ENCODE assay signal across 25 cellular contexts in genomic region chr4:23113104-23113503, GRCh38.
"Had no signal": no experiment of that assay in that cellular context is flagged by ENCODE, and none has a peak within 500 bp of the region (broad histone marks: within the 10 kb centered on the region; RNA-seq: fewer than 3 reads in every experiment).

No MANE protein-coding gene starts in this region.

- H2AFZ ChIP-seq: neural progenitor cell, parathyroid adenoma had no signal

- ATAC-seq: psoas muscle; right lobe of liver; stimulated activated effector memory CD8-positive, alpha-beta T cell treated with anti-CD3 and anti-CD28 coated beads, Interleukin-12 subunit alpha, Interleukin-12 subunit beta, amount 100 ng/mL, for 72 hours; stimulated activated naive B cell treated with anti-CD40 and anti-IgM and Interleukin-4, amounts not matched to agents 10 μg/mL and 1 μg/mL and 100 μg/mL, for 72 hours had no signal

- H3K4me1 Mint-ChIP-seq: nephron; stimulated activated effector memory CD8-positive, alpha-beta T cell treated with anti-CD3 and anti-CD28 coated beads, Interleukin-12 subunit alpha, Interleukin-12 subunit beta, amount 100 ng/mL, for 72 hours; stimulated activated naive B cell treated with anti-CD40 and anti-IgM and Interleukin-4, amounts not matched to agents 10 μg/mL and 1 μg/mL and 100 μg/mL, for 72 hours had no signal

- H3K9me3 ChIP-seq: ovary, psoas muscle, right lobe of liver, sigmoid colon, stomach, thoracic aorta, thyroid gland, tibial nerve, upper lobe of left lung, vagina had no signal

- H3K27ac Mint-ChIP-seq: nephron; neural progenitor cell; progenitor cell of endocrine pancreas; stimulated activated effector memory CD8-positive, alpha-beta T cell treated with anti-CD3 and anti-CD28 coated beads, Interleukin-12 subunit alpha, Interleukin-12 subunit beta, amount 100 ng/mL, for 72 hours; stimulated activated naive B cell treated with anti-CD40 and anti-IgM and Interleukin-4, amounts not matched to agents 10 μg/mL and 1 μg/mL and 100 μg/mL, for 72 hours; stimulated activated naive CD8-positive, alpha-beta T cell treated with anti-CD3 and anti-CD28 coated beads, Interleukin-15, Interleukin-2, amounts not matched to agents 100 ng/mL and 50 ng/mL, for 24 hours had no signal

- H3K36me3 Mint-ChIP-seq: neural progenitor cell; stimulated activated effector memory CD8-positive, alpha-beta T cell treated with anti-CD3 and anti-CD28 coated beads, Interleukin-12 subunit alpha, Interleukin-12 subunit beta, amount 100 ng/mL, for 72 hours; stimulated activated naive B cell treated with anti-CD40 and anti-IgM and Interleukin-4, amounts not matched to agents 10 μg/mL and 1 μg/mL and 100 μg/mL, for 72 hours had no signal

- DNase-seq: occipital lobe; ovary; psoas muscle; right lobe of liver; sigmoid colon; small intestine; stimulated activated CD4-positive, alpha-beta T cell treated with anti-CD3 and anti-CD28 coated beads, Interleukin-15, amount 100 ng/mL, for 24 hours; stimulated activated CD4-positive, alpha-beta T cell treated with anti-CD3 and anti-CD28 coated beads, Interleukin-2, amount 100 ng/mL, for 24 hours; stimulated activated CD4-positive, alpha-beta T cell treated with anti-CD3 and anti-CD28 coated beads, Interleukin-2, amount 100 ng/mL, for 48 hours; stimulated activated CD4-positive, alpha-beta T cell treated with anti-CD3 and anti-CD28 coated beads, Interleukin-4, amount 100 ng/mL, for 24 hours; stimulated activated naive B cell treated with anti-CD40 and anti-IgM and Interleukin-4, amounts not matched to agents 10 μg/mL and 1 μg/mL and 100 μg/mL, for 72 hours; stimulated activated naive CD4-positive, alpha-beta T cell treated with Interleukin-2 at 50 U/mL for 16 hours; stomach; thyroid gland; trophoblast cell; upper lobe of left lung had no signal

- H3K9me3 Mint-ChIP-seq: nephron had no signal

- H3K4me2 ChIP-seq: neural progenitor cell had no signal

- H3K27ac ChIP-seq: neural progenitor cell, ovary, parathyroid adenoma, psoas muscle, right lobe of liver, sigmoid colon, stomach, thoracic aorta, thyroid gland, tibial nerve, upper lobe of left lung, vagina had no signal

- H3K27me3 Mint-ChIP-seq: progenitor cell of endocrine pancreas; stimulated activated naive B cell treated with anti-CD40 and anti-IgM and Interleukin-4, amounts not matched to agents 10 μg/mL and 1 μg/mL and 100 μg/mL, for 72 hours; stimulated activated naive CD8-positive, alpha-beta T cell treated with anti-CD3 and anti-CD28 coated beads, Interleukin-15, Interleukin-2, amounts not matched to agents 100 ng/mL and 50 ng/mL, for 24 hours had no signal

- H3K27me3 ChIP-seq: neural progenitor cell, ovary, right lobe of liver, sigmoid colon, stomach, thyroid gland, tibial nerve, upper lobe of left lung, vagina had no signal

- H3K4me3 Mint-ChIP-seq: nephron; neural progenitor cell; stimulated activated effector memory CD8-positive, alpha-beta T cell treated with anti-CD3 and anti-CD28 coated beads, Interleukin-12 subunit alpha, Interleukin-12 subunit beta, amount 100 ng/mL, for 72 hours; stimulated activated naive B cell treated with anti-CD40 and anti-IgM and Interleukin-4, amounts not matched to agents 10 μg/mL and 1 μg/mL and 100 μg/mL, for 72 hours; stimulated activated naive CD8-positive, alpha-beta T cell treated with anti-CD3 and anti-CD28 coated beads, Interleukin-15, Interleukin-2, amounts not matched to agents 100 ng/mL and 50 ng/mL, for 24 hours had no signal

- H3K4me3 ChIP-seq: neural progenitor cell, ovary, psoas muscle, right lobe of liver, sigmoid colon, stomach, thoracic aorta, thyroid gland, tibial nerve, upper lobe of left lung, vagina had no signal

- H3K79me2 ChIP-seq: parathyroid adenoma had no signal

- H3K4me1 ChIP-seq: parathyroid adenoma, psoas muscle, right lobe of liver, sigmoid colon, stomach, thyroid gland, upper lobe of left lung, vagina had no signal

- H3K36me3 ChIP-seq: neural progenitor cell, ovary, right lobe of liver, sigmoid colon, stomach, thoracic aorta, thyroid gland, tibial nerve, upper lobe of left lung, vagina had no signal
